34 cellular contexts compared by ENCODE assay signal in the genomic region with DNA sequence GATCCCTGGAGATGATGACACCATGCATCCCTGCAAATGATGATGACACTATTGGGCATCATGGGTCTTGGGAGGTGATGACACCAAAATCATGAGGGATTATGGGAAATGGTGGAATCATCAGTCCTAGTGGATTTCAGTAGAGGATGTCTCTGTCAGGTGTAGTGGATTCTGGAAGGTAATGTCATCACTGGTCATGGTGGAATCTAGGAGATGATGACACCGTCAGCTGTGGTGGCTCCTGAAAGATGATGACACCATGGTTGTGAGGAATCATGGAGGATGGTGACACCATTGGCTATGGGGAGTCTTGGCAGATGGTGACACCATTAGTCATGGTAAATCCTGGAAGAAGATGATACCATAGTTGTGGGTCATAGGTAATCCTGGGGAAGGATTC. TPM values are rescaled to one million over a fixed set of nuclear protein-coding genes. Genes with fewer than 3 reads are reported as not detected.
"Had no signal": no experiment of that assay in that cellular context is flagged by ENCODE, and none has a peak within 500 bp of the region (broad histone marks: within the 10 kb centered on the region; RNA-seq: fewer than 3 reads in every experiment).

No MANE protein-coding gene starts in this region.

- H3K36me3 Mint-ChIP-seq: activated naive CD8-positive, alpha-beta T cell treated with anti-CD3 and anti-CD28 coated beads for 36 hours had no signal

- DNase-seq: activated CD4-positive, alpha-beta T cell treated with anti-CD3 and anti-CD28 coated beads, Interleukin-2, amount 10 ng/mL, durations not matched to agents 24 days and 14 days; activated CD4-positive, alpha-beta T cell treated with anti-CD3 and anti-CD28 coated beads, Interleukin-2, amount 50 U/mL, for 4 hours; activated CD4-positive, CD25-positive, alpha-beta regulatory T cell; activated CD8-positive, alpha-beta T cell treated with anti-CD3 and anti-CD28 coated beads for 36 hours; activated gamma-delta T cell treated with Interleukin-2 at 50 U/mL for 16 hours; activated naive CD4-positive, alpha-beta T cell treated with anti-CD3 and anti-CD28 coated beads for 36 hours; activated naive CD8-positive, alpha-beta T cell treated with anti-CD3 and anti-CD28 coated beads for 36 hours; activated T-cell treated with anti-CD3 and anti-CD28 coated beads, Interleukin-2, amount 50 U/mL, for 24 hours; amniotic stem cell; aorta; Kasumi-1; MG63; NCI-H1048; NCI-H1105 treated with DMSO at 0.1 percent for 48 hours; NCI-H1436; NCI-H1694; NCI-H1930; NCI-H2081 treated with DMSO at 0.1 percent for 48 hours; NCI-H345; NCI-H524 treated with DMSO at 0.1 percent for 48 hours; SHP77; SJCRH30; T1000; WERI-Rb-1 had no signal

- H3K4me1 Mint-ChIP-seq: activated CD4-positive, alpha-beta T cell treated with anti-CD3 and anti-CD28 coated beads, Interleukin-2, amount 10 ng/mL, durations not matched to agents 24 days and 14 days; central memory CD8-positive, alpha-beta T cell had no signal

- H3K4me3 ChIP-seq: cardiac muscle cell, MG63, SJCRH30, SK-N-MC had no signal

- H3K27ac Mint-ChIP-seq: activated CD4-positive, alpha-beta T cell treated with anti-CD3 and anti-CD28 coated beads, Interleukin-2, amount 10 ng/mL, durations not matched to agents 24 days and 14 days; activated CD8-positive, alpha-beta T cell treated with anti-CD3 and anti-CD28 coated beads for 36 hours; activated naive CD4-positive, alpha-beta T cell treated with anti-CD3 and anti-CD28 coated beads for 36 hours; activated naive CD8-positive, alpha-beta T cell treated with anti-CD3 and anti-CD28 coated beads for 36 hours; activated T-cell treated with anti-CD3 and anti-CD28 coated beads, Interleukin-2, amount 50 U/mL, for 24 hours had no signal

- H3K4me3 Mint-ChIP-seq: activated CD4-positive, alpha-beta T cell treated with anti-CD3 and anti-CD28 coated beads, Interleukin-2, amount 10 ng/mL, durations not matched to agents 24 days and 14 days; activated CD8-positive, alpha-beta T cell treated with anti-CD3 and anti-CD28 coated beads for 36 hours; activated naive CD4-positive, alpha-beta T cell treated with anti-CD3 and anti-CD28 coated beads for 36 hours; activated naive CD8-positive, alpha-beta T cell treated with anti-CD3 and anti-CD28 coated beads for 36 hours; activated T-cell treated with anti-CD3 and anti-CD28 coated beads, Interleukin-2, amount 50 U/mL, for 24 hours; central memory CD8-positive, alpha-beta T cell had no signal

- H3K36me3 ChIP-seq: cardiac muscle cell, MG63, SJCRH30, WERI-Rb-1 had no signal

- H3K27me3 ChIP-seq: cardiac muscle cell, SJCRH30 had no signal

- H3K27ac ChIP-seq: cardiac muscle cell, SJCRH30, SK-N-MC, WERI-Rb-1 had no signal

- H3K9me3 ChIP-seq: MG63, SJCRH30 had no signal

- H3K9me3 Mint-ChIP-seq: activated CD8-positive, alpha-beta T cell treated with anti-CD3 and anti-CD28 coated beads for 36 hours; activated naive CD4-positive, alpha-beta T cell treated with anti-CD3 and anti-CD28 coated beads for 36 hours; activated naive CD8-positive, alpha-beta T cell treated with anti-CD3 and anti-CD28 coated beads for 36 hours; activated T-cell treated with anti-CD3 and anti-CD28 coated beads, Interleukin-2, amount 50 U/mL, for 24 hours; central memory CD8-positive, alpha-beta T cell had no signal

- ATAC-seq: activated CD8-positive, alpha-beta T cell treated with anti-CD3 and anti-CD28 coated beads for 36 hours; Panc1 had no signal

RNA-seq across cellular contexts. Expression of gene SHISA7, which starts 11.9 kb away (rescaled TPM):
- total RNA-seq: activated CD4-positive, alpha-beta T cell treated with anti-CD3 and anti-CD28 coated beads, Interleukin-2, amount 10 ng/mL, durations not matched to agents 24 days and 14 days; activated CD8-positive, alpha-beta memory T cell treated with anti-CD3 and anti-CD28 coated beads for 36 hours; activated CD8-positive, alpha-beta T cell treated with anti-CD3 and anti-CD28 coated beads for 36 hours; activated naive CD4-positive, alpha-beta T cell treated with anti-CD3 and anti-CD28 coated beads for 36 hours; activated naive CD8-positive, alpha-beta T cell treated with anti-CD3 and anti-CD28 coated beads for 36 hours; aorta; cardiac muscle cell; chondrocyte; NCI-H460; SJCRH30; T-helper 1 cell treated with Interleukin-12 subunit alpha and Interleukin-12 subunit beta and Interleukin-4 antibody, amounts not matched to agents 30 ng/mL and 1 ng/mL, for 36 hours; T-helper 2 cell treated with Interferon-gamma antibody and Interleukin-4, amounts not matched to agents 100 ng/mL and 5 ng/mL, for 36 hours had no signal
- polyA plus RNA-seq: cardiac muscle cell had no signal

RNA-seq across cellular contexts. Expression of gene C19orf85, which starts 33.4 kb away (rescaled TPM):
- total RNA-seq: activated CD4-positive, alpha-beta T cell treated with anti-CD3 and anti-CD28 coated beads, Interleukin-2, amount 10 ng/mL, durations not matched to agents 24 days and 14 days; activated CD8-positive, alpha-beta memory T cell treated with anti-CD3 and anti-CD28 coated beads for 36 hours; activated CD8-positive, alpha-beta T cell treated with anti-CD3 and anti-CD28 coated beads for 36 hours; activated naive CD4-positive, alpha-beta T cell treated with anti-CD3 and anti-CD28 coated beads for 36 hours; activated naive CD8-positive, alpha-beta T cell treated with anti-CD3 and anti-CD28 coated beads for 36 hours; aorta; cardiac muscle cell; chondrocyte; NCI-H460; RPMI7951; SJCRH30; T-helper 1 cell treated with Interleukin-12 subunit alpha and Interleukin-12 subunit beta and Interleukin-4 antibody, amounts not matched to agents 30 ng/mL and 1 ng/mL, for 36 hours; T-helper 2 cell treated with Interferon-gamma antibody and Interleukin-4, amounts not matched to agents 100 ng/mL and 5 ng/mL, for 36 hours had no signal
- polyA plus RNA-seq: aorta, cardiac muscle cell had no signal
